15 cellular contexts compared by ENCODE assay signal in genomic region chr5:54905246-54905770, GRCh38.
"Had no signal": no experiment of that assay in that cellular context is flagged by ENCODE, and none has a peak within 500 bp of the region (broad histone marks: within the 10 kb centered on the region; RNA-seq: fewer than 3 reads in every experiment).

No MANE protein-coding gene starts in this region.

- H3K4me1 ChIP-seq: adrenal gland, right lobe of liver had no signal

- H3K27ac ChIP-seq: adrenal gland, coronary artery, heart left ventricle, right lobe of liver, stomach, suprapubic skin, tibial nerve had no signal

- H3K36me3 ChIP-seq: adrenal gland, heart left ventricle, right lobe of liver, stomach, suprapubic skin, tibial nerve had no signal

- ATAC-seq: activated CD4-positive, alpha-beta T cell treated with anti-CD3 and anti-CD28 coated beads for 36 hours; activated naive CD4-positive, alpha-beta T cell treated with anti-CD3 and anti-CD28 coated beads, Interleukin-2, amount 50 U/mL, for 72 hours; activated T-helper 17 cell treated with anti-CD3 and anti-CD28 coated beads, Interleukin-2, amount 50 U/mL, for 72 hours; heart left ventricle; mucosa of descending colon; stimulated activated memory B cell treated with anti-CD40 and anti-IgM and Interleukin-4, amounts not matched to agents 10 μg/mL and 1 μg/mL and 100 μg/mL, for 72 hours had no signal

- H3K27me3 ChIP-seq: right lobe of liver, stomach, tibial nerve had no signal

- H3K4me3 ChIP-seq: adrenal gland, coronary artery, heart left ventricle, mucosa of descending colon, right lobe of liver, stomach, suprapubic skin, tibial nerve had no signal

- H3K9me3 ChIP-seq: adrenal gland, heart left ventricle, mucosa of descending colon, right lobe of liver, stomach, suprapubic skin, tibial nerve had no signal

- DNase-seq: activated B cell treated with CpG ODN at 0.5 μM for 24 hours, naive B cell, occipital lobe had no signal
